19 cellular contexts compared by ENCODE assay signal in genomic region chr6:166514196-166514595, GRCh38.
DNase-seq lines count a peak whose midpoint lies in the region; ATAC-seq, FAIRE-seq and TF ChIP-seq lines count a peak whose summit lies in the region.
"Had no signal": no experiment of that assay in that cellular context is flagged by ENCODE, and none has a peak within 500 bp of the region (broad histone marks: within the 10 kb centered on the region; RNA-seq: fewer than 3 reads in every experiment).

No MANE protein-coding gene starts in this region.

- FAIRE-seq in urothelium cell line (lab: Jason Lieb, UNC): no peak
- FAIRE-seq: endometrium, GM19239 had no signal

- TF ChIP-seq POLR2A in heart left ventricle (IDR thresholded peaks at IDR 0.05): no peak

- TF ChIP-seq CTCF in heart left ventricle (IDR thresholded peaks at IDR 0.05) (peak in 5 of 12 donors; percentile 7 to 20 (median 10)), right atrium auricular region (IDR thresholded peaks at IDR 0.05) (peak in 1 of 2 donors; percentile 16), chondrocyte (IDR thresholded peaks at IDR 0.05) (peak; percentile 39)

- H3K4me1 ChIP-seq in heart left ventricle: peaks cover 0 to 7% (median 0%) of the 10 kb centered on the region in 12 donors
- no peaks in the 10 kb centered on the region for H3K4me1 ChIP-seq in right atrium auricular region
- H3K4me1 ChIP-seq: vagina had no signal

- 90 to 96% (median 94%) methylated on average over 3 of the region's 3 CpGs for WGBS in heart left ventricle, 4 donors

- H3K36me3 ChIP-seq in heart left ventricle (peaks cover 0 to 33% (median 9%) of the 10 kb centered on the region in 9 donors), right atrium auricular region (peaks cover 14% of the 10 kb centered on the region)

- H3K9me3 ChIP-seq in heart left ventricle (no peaks in the 10 kb centered on the region), right atrium auricular region (no peaks in the 10 kb centered on the region)
- H3K9me3 ChIP-seq: vagina had no signal

- H3K4me1 Mint-ChIP-seq in chondrocyte (ENCODE audit: low read depth): peaks cover 26% of the 10 kb centered on the region

- H3K27ac ChIP-seq in heart left ventricle: no peak overlapping the region
- H3K27ac ChIP-seq in right atrium auricular region: no peak overlapping the region
- H3K27ac ChIP-seq: HL-60, vagina had no signal

- H3K4me3 ChIP-seq in heart left ventricle (no peak overlapping the region), right atrium auricular region (no peak overlapping the region)
- H3K4me3 ChIP-seq: vagina had no signal

- H3K4me3 Mint-ChIP-seq in chondrocyte (ENCODE audit: unreplicated experiment): no peak overlapping the region

- peak; percentile 13 to 36 (median 26) for ATAC-seq in heart left ventricle
- no peak for ATAC-seq in GM21423 (IDR thresholded peaks at IDR 0.05; ENCODE audit: unreplicated experiment)

- H3K27me3 Mint-ChIP-seq in chondrocyte (ENCODE audit: low read depth): no peaks in the 10 kb centered on the region

- no peaks in the 10 kb centered on the region for H3K27me3 ChIP-seq in heart left ventricle
- H3K27me3 ChIP-seq in right atrium auricular region: no peaks in the 10 kb centered on the region
- H3K27me3 ChIP-seq: vagina had no signal

- intact Hi-C loops in heart left ventricle (cut with DNase I): no loop called here

- no peaks in the 10 kb centered on the region for H3K9me3 Mint-ChIP-seq in chondrocyte (ENCODE audit: low read depth)

- peaks cover 31% of the 10 kb centered on the region for H3K36me3 Mint-ChIP-seq in chondrocyte (ENCODE audit: low read depth)

- DNase-seq in heart left ventricle (no peak), right atrium auricular region (ENCODE audit: low spot score) (no peak), chondrocyte (ENCODE audit: low spot score) (no peak), left kidney (ENCODE audit: low read depth, low spot score) (peak; percentile 29), urothelium cell line (ENCODE audit: low spot score) (peak; percentile 14), Ammon's horn (ENCODE audit: low spot score) (no peak), SK-N-DZ (ENCODE audit: low spot score) (no peak)
- DNase-seq: ACHN; activated CD4-positive, alpha-beta T cell treated with anti-CD3 and anti-CD28 coated beads, Interleukin-2, amount 50 U/mL, for 4 hours; activated gamma-delta T cell; DMS79 treated with DMSO at 0.1 percent for 48 hours; hypothalamus; NCI-H345; OCI-M1 had no signal

- H3K27ac Mint-ChIP-seq in chondrocyte (ENCODE audit: unreplicated experiment): no peak overlapping the region

Comparison
In these comparisons a context has a peak if more than half of its experiments do, and no peak if none do; other contexts are left out.
1. DNase-seq: peak in left kidney (single experiment) and urothelium cell line (single experiment); none in heart left ventricle (0 of 5), right atrium auricular region (single experiment), chondrocyte (single experiment), Ammon's horn (single experiment) and SK-N-DZ (single experiment).